Comparison of ENCODE assay signal across 18 cellular contexts in the genomic region with DNA sequence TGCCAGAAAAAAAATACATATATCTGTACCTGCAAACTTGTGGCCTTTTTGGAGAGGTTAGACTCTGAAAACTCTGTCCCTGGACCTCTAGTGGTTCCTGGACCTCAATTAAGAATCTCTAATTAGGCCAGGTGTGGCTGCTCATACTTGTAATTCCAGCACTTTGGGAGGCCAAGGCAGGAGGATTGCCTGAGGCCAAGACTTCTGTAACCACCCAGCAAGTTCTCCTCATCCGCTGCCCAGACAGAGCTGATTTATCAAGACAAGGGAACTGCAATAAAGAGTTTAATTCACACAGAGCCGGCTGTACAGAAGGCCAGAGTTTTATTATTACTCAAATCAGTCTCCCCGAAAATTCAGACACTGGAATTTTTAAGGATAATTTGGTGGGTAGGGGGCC.
"Had no signal": no experiment of that assay in that cellular context is flagged by ENCODE, and none has a peak within 500 bp of the region (broad histone marks: within the 10 kb centered on the region; RNA-seq: fewer than 3 reads in every experiment).

No MANE protein-coding gene starts in this region.

- FAIRE-seq: small intestine, urothelium cell line had no signal

- DNase-seq: occipital lobe; ovary; posterior cingulate gyrus; psoas muscle; right cardiac atrium; right lobe of liver; sigmoid colon; small intestine; stimulated activated CD4-positive, alpha-beta T cell treated with anti-CD3 and anti-CD28 coated beads, Interleukin-15, amount 100 ng/mL, for 24 hours; stimulated activated CD4-positive, alpha-beta T cell treated with anti-CD3 and anti-CD28 coated beads, Interleukin-2, amount 100 ng/mL, for 24 hours; stimulated activated CD4-positive, alpha-beta T cell treated with anti-CD3 and anti-CD28 coated beads, Interleukin-2, amount 100 ng/mL, for 48 hours; stimulated activated CD4-positive, alpha-beta T cell treated with anti-CD3 and anti-CD28 coated beads, Interleukin-4, amount 100 ng/mL, for 24 hours; stimulated activated naive B cell treated with anti-CD40 and anti-IgM and Interleukin-4, amounts not matched to agents 10 μg/mL and 1 μg/mL and 100 μg/mL, for 72 hours; stimulated activated naive CD4-positive, alpha-beta T cell treated with Interleukin-2 at 50 U/mL for 16 hours; stomach; thyroid gland; upper lobe of left lung had no signal
